14 cellular contexts compared by ENCODE assay signal in genomic region chr6:25960689-25961088, GRCh38. TPM values are rescaled to one million over a fixed set of nuclear protein-coding genes. Genes with fewer than 3 reads are reported as not detected.
DNase-seq lines count a peak whose midpoint lies in the region; ATAC-seq and TF ChIP-seq lines count a peak whose summit lies in the region.
"Had no signal": no experiment of that assay in that cellular context is flagged by ENCODE, and none has a peak within 500 bp of the region (broad histone marks: within the 10 kb centered on the region; RNA-seq: fewer than 3 reads in every experiment).

No MANE protein-coding gene starts in this region.

- DNase-seq in activated T-cell treated with anti-CD3 and anti-CD28 coated beads for 48 hours (ENCODE audit: low read depth) (peak; percentile 45), activated T-cell treated with anti-CD3 and anti-CD28 coated beads for 4 hours (no peak), Ammon's horn (ENCODE audit: low spot score) (no peak), kidney tubule cell (ENCODE audit: low spot score) (no peak)
- DNase-seq in activated T-cell treated with anti-CD3 and anti-CD28 coated beads, Interleukin-2, amount 50 U/mL, for 72 hours = peak; percentile 50 to 58
- no peak for DNase-seq in naive thymus-derived CD8-positive, alpha-beta T cell
- no peak for DNase-seq in CD8-positive, alpha-beta T cell
- DNase-seq: DMS153; effector CD8-positive, alpha-beta T cell; NCI-H1694 treated with DMSO at 0.1 percent for 48 hours; upper lobe of left lung; WERI-Rb-1 had no signal

- H3K36me3 Mint-ChIP-seq in activated T-cell treated with anti-CD3 and anti-CD28 coated beads, Interleukin-2, amount 50 U/mL, for 72 hours (ENCODE audit: insufficient read depth in 2 of 2) = peaks cover 37 to 46% of the 10 kb centered on the region in 2 donors
- H3K36me3 Mint-ChIP-seq in naive thymus-derived CD8-positive, alpha-beta T cell = peaks cover 0 to 16% (median 2%) of the 10 kb centered on the region in 3 donors
- peaks cover 32% of the 10 kb centered on the region for H3K36me3 Mint-ChIP-seq in stimulated activated naive CD8-positive, alpha-beta T cell treated with anti-CD3 and anti-CD28 coated beads, Interleukin-15, Interleukin-2, amounts not matched to agents 100 ng/mL and 50 ng/mL, for 24 hours (ENCODE audit: low read depth)
- H3K36me3 Mint-ChIP-seq in CD8-positive, alpha-beta T cell = peaks cover 24% of the 10 kb centered on the region

- intact Hi-C loops in CD8-positive, alpha-beta T cell (cut with DNase I, micrococcal nuclease) = loop anchor here (2.0 to 5.0 kb wide), 2 partner anchors 637 to 1294 kb away; partner anchors contain the start of genes ABT1 (in 1 of the 2), ACOT13 (in 1 of the 2) and TDP2 (in 1 of the 2)

- peaks cover 46% of the 10 kb centered on the region for H3K4me1 ChIP-seq in CD8-positive, alpha-beta T cell (ENCODE audit: insufficient read depth, low read length)

- CTCF ChIA-PET in CD8-positive, alpha-beta T cell (lab: Charles Lee) = interaction anchor here (1.8 kb wide), 1 partner anchor 43 kb away, joined by 5 read pairs; no protein-coding TSS in a partner anchor

- ATAC-seq in activated T-cell treated with anti-CD3 and anti-CD28 coated beads, Interleukin-2, amount 50 U/mL, for 72 hours (replicated peaks in 1 of 2) = peak; percentile 51 to 63
- no peak for ATAC-seq in naive thymus-derived CD8-positive, alpha-beta T cell
- no peak for ATAC-seq in CD8-positive, alpha-beta T cell

- peaks cover 11 to 23% of the 10 kb centered on the region in 2 donors for H3K9me3 Mint-ChIP-seq in activated T-cell treated with anti-CD3 and anti-CD28 coated beads, Interleukin-2, amount 50 U/mL, for 72 hours
- H3K9me3 Mint-ChIP-seq in naive thymus-derived CD8-positive, alpha-beta T cell = peaks cover 0 to 9% (median 2%) of the 10 kb centered on the region in 9 donors
- peaks cover 24% of the 10 kb centered on the region for H3K9me3 Mint-ChIP-seq in stimulated activated naive CD8-positive, alpha-beta T cell treated with anti-CD3 and anti-CD28 coated beads, Interleukin-15, Interleukin-2, amounts not matched to agents 100 ng/mL and 50 ng/mL, for 24 hours
- no peaks in the 10 kb centered on the region for H3K9me3 Mint-ChIP-seq in CD8-positive, alpha-beta T cell

- H3K27ac ChIP-seq in CD8-positive, alpha-beta T cell (ENCODE audit: low read depth, low read length) = no peak overlapping the region
- H3K27ac ChIP-seq: WERI-Rb-1 had no signal

- TF ChIP-seq CTCF in CD8-positive, alpha-beta T cell (IDR thresholded peaks at IDR 0.05) = no peak

- H3K27me3 ChIP-seq in CD8-positive, alpha-beta T cell (ENCODE audit: insufficient read depth, low read length) = no peaks in the 10 kb centered on the region
- H3K27me3 ChIP-seq: upper lobe of left lung had no signal

- peak overlapping the region; percentile 98 for H3K27ac Mint-ChIP-seq in activated T-cell treated with anti-CD3 and anti-CD28 coated beads, Interleukin-2, amount 50 U/mL, for 72 hours
- H3K27ac Mint-ChIP-seq in naive thymus-derived CD8-positive, alpha-beta T cell = peak overlapping the region in 7 of 10 donors; percentile 33 to 100 (median 82)
- H3K27ac Mint-ChIP-seq in stimulated activated naive CD8-positive, alpha-beta T cell treated with anti-CD3 and anti-CD28 coated beads, Interleukin-15, Interleukin-2, amounts not matched to agents 100 ng/mL and 50 ng/mL, for 24 hours = peak overlapping the region; percentile 69
- no peak overlapping the region for H3K27ac Mint-ChIP-seq in CD8-positive, alpha-beta T cell

- no peak overlapping the region for H3K4me3 ChIP-seq in CD8-positive, alpha-beta T cell (ENCODE audit: low read depth, low read length)
- H3K4me3 ChIP-seq: upper lobe of left lung had no signal

- H3K36me3 ChIP-seq in CD8-positive, alpha-beta T cell (ENCODE audit: insufficient read depth, low read length) = no peaks in the 10 kb centered on the region
- H3K36me3 ChIP-seq: WERI-Rb-1 had no signal

- no peaks in the 10 kb centered on the region for H3K27me3 Mint-ChIP-seq in activated T-cell treated with anti-CD3 and anti-CD28 coated beads, Interleukin-2, amount 50 U/mL, for 72 hours (ENCODE audit: low read depth)
- H3K27me3 Mint-ChIP-seq in naive thymus-derived CD8-positive, alpha-beta T cell = no peaks in the 10 kb centered on the region
- H3K27me3 Mint-ChIP-seq in stimulated activated naive CD8-positive, alpha-beta T cell treated with anti-CD3 and anti-CD28 coated beads, Interleukin-15, Interleukin-2, amounts not matched to agents 100 ng/mL and 50 ng/mL, for 24 hours = no peaks in the 10 kb centered on the region
- H3K27me3 Mint-ChIP-seq in CD8-positive, alpha-beta T cell (ENCODE audit: low read depth) = no peaks in the 10 kb centered on the region

- POLR2A ChIA-PET in naive thymus-derived CD8-positive, alpha-beta T cell (lab: Charles Lee) = interaction anchor here (1.1 kb wide), 2 partner anchors 31 to 59 kb away, joined by 3 to 4 read pairs; a partner anchor contains a TSS
- POLR2A ChIA-PET in CD8-positive, alpha-beta T cell (lab: Charles Lee) = interaction anchor here (1.6 kb wide), 1 partner anchor 31 kb away, joined by 5 read pairs; no protein-coding TSS in a partner anchor

- H3K4me1 Mint-ChIP-seq in activated T-cell treated with anti-CD3 and anti-CD28 coated beads, Interleukin-2, amount 50 U/mL, for 72 hours (ENCODE audit: low read depth) = peaks cover 63% of the 10 kb centered on the region
- H3K4me1 Mint-ChIP-seq in naive thymus-derived CD8-positive, alpha-beta T cell = peaks cover 32 to 72% (median 64%) of the 10 kb centered on the region in 4 donors
- peaks cover 73% of the 10 kb centered on the region for H3K4me1 Mint-ChIP-seq in stimulated activated naive CD8-positive, alpha-beta T cell treated with anti-CD3 and anti-CD28 coated beads, Interleukin-15, Interleukin-2, amounts not matched to agents 100 ng/mL and 50 ng/mL, for 24 hours (ENCODE audit: low read depth)
- peaks cover 63% of the 10 kb centered on the region for H3K4me1 Mint-ChIP-seq in CD8-positive, alpha-beta T cell (ENCODE audit: low read depth)

- H3K9me3 ChIP-seq in CD8-positive, alpha-beta T cell (ENCODE audit: low read length) = no peaks in the 10 kb centered on the region
- H3K9me3 ChIP-seq: upper lobe of left lung had no signal

- peak overlapping the region in 1 of 2 donors; percentile 97 for H3K4me3 Mint-ChIP-seq in activated T-cell treated with anti-CD3 and anti-CD28 coated beads, Interleukin-2, amount 50 U/mL, for 72 hours
- peak overlapping the region in 2 of 10 donors; percentile 18 to 41 for H3K4me3 Mint-ChIP-seq in naive thymus-derived CD8-positive, alpha-beta T cell
- H3K4me3 Mint-ChIP-seq in stimulated activated naive CD8-positive, alpha-beta T cell treated with anti-CD3 and anti-CD28 coated beads, Interleukin-15, Interleukin-2, amounts not matched to agents 100 ng/mL and 50 ng/mL, for 24 hours = peak overlapping the region; percentile 12
- no peak overlapping the region for H3K4me3 Mint-ChIP-seq in CD8-positive, alpha-beta T cell

RNA-seq across cellular contexts. Expression of gene TRIM38, which starts 1.9 kb away (rescaled TPM):
- total RNA-seq in activated T-cell treated with anti-CD3 and anti-CD28 coated beads, Interleukin-2, amount 50 U/mL, for 72 hours = 10 to 100 TPM; 21.3 to 39.9 TPM
- total RNA-seq in naive thymus-derived CD8-positive, alpha-beta T cell = 10 to 100 TPM; 28.5 to 29.7 TPM
- polyA plus RNA-seq in naive thymus-derived CD8-positive, alpha-beta T cell = 1 to 10 TPM; 4.3 to 7.4 (median 5.9) TPM
- 10 to 100 TPM; 13.2 to 13.6 TPM for total RNA-seq in CD8-positive, alpha-beta T cell

RNA-seq across cellular contexts. Expression of gene SLC17A2, which starts 30.2 kb away (rescaled TPM):
- not detected for total RNA-seq in activated T-cell treated with anti-CD3 and anti-CD28 coated beads, Interleukin-2, amount 50 U/mL, for 72 hours
- total RNA-seq in naive thymus-derived CD8-positive, alpha-beta T cell = not detected
- not detected for polyA plus RNA-seq in naive thymus-derived CD8-positive, alpha-beta T cell
- not detected for total RNA-seq in CD8-positive, alpha-beta T cell
- total RNA-seq: upper lobe of left lung had no signal
- polyA plus RNA-seq: keratinocyte had no signal

Comparison
In these comparisons a context has a peak if more than half of its experiments do, and no peak if none do; other contexts are left out.
1. DNase-seq: peak in activated T-cell treated with anti-CD3 and anti-CD28 coated beads for 48 hours (single experiment) and activated T-cell treated with anti-CD3 and anti-CD28 coated beads, Interleukin-2, amount 50 U/mL, for 72 hours (2 of 2); none in activated T-cell treated with anti-CD3 and anti-CD28 coated beads for 4 hours (single experiment), naive thymus-derived CD8-positive, alpha-beta T cell (0 of 10), CD8-positive, alpha-beta T cell (0 of 7), Ammon's horn (single experiment) and kidney tubule cell (single experiment).
2. ATAC-seq: peak in activated T-cell treated with anti-CD3 and anti-CD28 coated beads, Interleukin-2, amount 50 U/mL, for 72 hours (2 of 2); none in naive thymus-derived CD8-positive, alpha-beta T cell (0 of 2) and CD8-positive, alpha-beta T cell (single experiment).